1 cellular context compared by ENCODE assay signal in the genomic region with DNA sequence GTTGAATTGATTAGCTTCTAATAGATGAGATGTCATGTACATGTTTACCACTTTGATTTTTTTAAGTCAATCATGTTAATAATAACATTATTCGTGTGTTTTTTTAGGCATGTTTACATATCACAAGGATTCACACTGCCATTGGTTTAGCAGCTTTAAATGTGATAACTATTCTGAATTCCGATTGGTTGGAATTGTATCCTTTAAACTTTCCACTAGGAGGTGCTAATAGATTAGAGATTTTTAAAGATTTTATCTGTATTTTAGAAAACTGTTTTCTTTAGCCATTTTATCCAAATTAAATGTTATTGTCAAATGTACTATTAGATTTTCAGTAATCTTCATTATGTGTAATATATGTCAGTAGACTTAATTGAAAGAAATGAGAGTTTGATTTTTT.
TF ChIP-seq lines count a peak whose summit lies in the region.

No MANE protein-coding gene starts in this region.

TF ChIP-seq in HepG2, 621 proteins besides CTCF, POLR2A, EP300 and RAD21 (continued from another document):
- TF ChIP-seq, protein P1, sequence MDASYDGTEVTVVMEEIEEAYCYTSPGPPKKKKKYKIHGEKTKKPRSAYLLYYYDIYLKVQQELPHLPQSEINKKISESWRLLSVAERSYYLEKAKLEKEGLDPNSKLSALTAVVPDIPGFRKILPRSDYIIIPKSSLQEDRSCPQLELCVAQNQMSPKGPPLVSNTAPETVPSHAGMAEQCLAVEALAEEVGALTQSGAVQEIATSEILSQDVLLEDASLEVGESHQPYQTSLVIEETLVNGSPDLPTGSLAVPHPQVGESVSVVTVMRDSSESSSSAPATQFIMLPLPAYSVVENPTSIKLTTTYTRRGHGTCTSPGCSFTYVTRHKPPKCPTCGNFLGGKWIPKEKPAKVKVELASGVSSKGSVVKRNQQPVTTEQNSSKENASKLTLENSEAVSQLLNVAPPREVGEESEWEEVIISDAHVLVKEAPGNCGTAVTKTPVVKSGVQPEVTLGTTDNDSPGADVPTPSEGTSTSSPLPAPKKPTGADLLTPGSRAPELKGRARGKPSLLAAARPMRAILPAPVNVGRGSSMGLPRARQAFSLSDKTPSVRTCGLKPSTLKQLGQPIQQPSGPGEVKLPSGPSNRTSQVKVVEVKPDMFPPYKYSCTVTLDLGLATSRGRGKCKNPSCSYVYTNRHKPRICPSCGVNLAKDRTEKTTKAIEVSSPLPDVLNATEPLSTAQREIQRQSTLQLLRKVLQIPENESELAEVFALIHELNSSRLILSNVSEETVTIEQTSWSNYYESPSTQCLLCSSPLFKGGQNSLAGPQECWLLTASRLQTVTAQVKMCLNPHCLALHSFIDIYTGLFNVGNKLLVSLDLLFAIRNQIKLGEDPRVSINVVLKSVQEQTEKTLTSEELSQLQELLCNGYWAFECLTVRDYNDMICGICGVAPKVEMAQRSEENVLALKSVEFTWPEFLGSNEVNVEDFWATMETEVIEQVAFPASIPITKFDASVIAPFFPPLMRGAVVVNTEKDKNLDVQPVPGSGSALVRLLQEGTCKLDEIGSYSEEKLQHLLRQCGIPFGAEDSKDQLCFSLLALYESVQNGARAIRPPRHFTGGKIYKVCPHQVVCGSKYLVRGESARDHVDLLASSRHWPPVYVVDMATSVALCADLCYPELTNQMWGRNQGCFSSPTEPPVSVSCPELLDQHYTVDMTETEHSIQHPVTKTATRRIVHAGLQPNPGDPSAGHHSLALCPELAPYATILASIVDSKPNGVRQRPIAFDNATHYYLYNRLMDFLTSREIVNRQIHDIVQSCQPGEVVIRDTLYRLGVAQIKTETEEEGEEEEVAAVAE (CRISPR knock-in tag; IDR thresholded peaks at IDR 0.05; ENCODE audit: borderline replicate concordance): peak; percentile 97
- TF ChIP-seq FOXA1 (IDR thresholded peaks at IDR 0.05): no peak
- peak; percentile 58 for TF ChIP-seq FOXA1 (CRISPR knock-in tag; IDR thresholded peaks at IDR 0.05)
